In the genomic region with DNA sequence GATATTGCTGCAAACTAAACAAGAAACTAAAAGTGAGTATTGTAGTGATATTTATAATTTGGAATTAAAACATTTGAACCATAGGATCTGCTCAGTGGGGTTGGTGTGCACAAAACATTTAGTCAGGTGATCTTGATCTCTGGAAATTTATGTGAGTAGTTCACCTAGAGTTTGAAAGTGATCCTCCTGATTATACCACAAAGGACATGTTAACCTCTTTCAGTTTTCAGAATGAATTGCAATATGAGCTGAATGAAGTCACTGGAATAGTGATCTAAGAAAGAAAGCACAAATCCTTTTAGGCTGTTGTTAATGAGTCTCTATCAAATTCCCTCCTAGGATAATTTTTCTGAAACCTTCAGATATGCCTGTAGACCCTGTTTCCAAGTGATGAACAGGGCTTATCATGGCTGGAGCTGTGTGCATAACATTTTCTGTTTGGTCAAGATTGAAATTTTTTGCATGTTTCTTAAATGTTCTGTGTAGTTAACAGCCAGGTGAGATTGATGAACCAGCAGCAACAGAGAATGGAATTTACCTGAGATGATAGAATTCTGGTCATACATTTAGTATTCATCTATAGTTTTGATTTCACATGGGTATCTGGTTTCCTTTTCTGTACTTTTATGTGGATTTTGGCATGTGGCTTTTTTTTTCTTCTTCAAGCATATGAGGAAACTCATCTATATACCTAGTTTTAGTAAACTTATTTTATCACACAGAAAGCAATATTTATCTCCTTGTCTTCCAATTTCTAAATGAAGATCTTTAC, we compare ENCODE assay signal across 12 cellular contexts. TPM values are rescaled to one million over a fixed set of nuclear protein-coding genes. Genes with fewer than 3 reads are reported as not detected.
DNase-seq lines count a peak whose midpoint lies in the region; ATAC-seq and TF ChIP-seq lines count a peak whose summit lies in the region.
"Had no signal": no experiment of that assay in that cellular context is flagged by ENCODE, and none has a peak within 500 bp of the region (broad histone marks: within the 10 kb centered on the region; RNA-seq: fewer than 3 reads in every experiment).

No MANE protein-coding gene starts in this region.

- H3K18ac ChIP-seq in mesendoderm (ENCODE audit: low read length) = no peak overlapping the region

- peaks cover 42% of the 10 kb centered on the region for H3K4me1 ChIP-seq in CD8-positive, alpha-beta memory T cell (ENCODE audit: insufficient read depth, low read length)
- H3K4me1 ChIP-seq in MM.1S (ENCODE audit: low read length) = 0 out of 2 replicates have a peak, but pooled peaks cover 12% of the 10 kb centered on the region
- peaks cover 4% of the 10 kb centered on the region for H3K4me1 ChIP-seq in mesendoderm (ENCODE audit: control insufficient read depth, low read depth, low read length)
- H3K4me1 ChIP-seq in esophagus muscularis mucosa = peaks cover 0 to 8% (median 5%) of the 10 kb centered on the region in 4 donors
- H3K4me1 ChIP-seq: BLaER1, uterus had no signal

- DNase-seq in CD8-positive, alpha-beta memory T cell = peak in 1 of 5 donors; percentile 37
- DNase-seq in MM.1S (peak; percentile 34), mesendoderm (no peak), NCI-H226 (no peak), mucosa of gallbladder (ENCODE audit: low spot score) (no peak), esophagus muscularis mucosa (ENCODE audit: extremely low spot score) (no peak)
- DNase-seq: NCI-H1694 treated with DMSO at 0.1 percent for 48 hours; stimulated activated CD4-positive, alpha-beta T cell treated with anti-CD3 and anti-CD28 coated beads, Interleukin-1b, Interleukin-23, amount 100 ng/mL, for 48 hours; uterus had no signal

- no peaks in the 10 kb centered on the region for H3K36me3 ChIP-seq in CD8-positive, alpha-beta memory T cell (ENCODE audit: insufficient read depth, low read length)
- H3K36me3 ChIP-seq in MM.1S (replicated peaks; ENCODE audit: insufficient read depth, low read length) = no peaks in the 10 kb centered on the region
- H3K36me3 ChIP-seq in mesendoderm (ENCODE audit: control insufficient read depth, insufficient read depth, low read length) = no peaks in the 10 kb centered on the region
- no peaks in the 10 kb centered on the region for H3K36me3 ChIP-seq in esophagus muscularis mucosa
- H3K36me3 ChIP-seq: uterus had no signal

- H3K36me3 Mint-ChIP-seq in CD8-positive, alpha-beta memory T cell = peaks cover 9 to 76% (median 38%) of the 10 kb centered on the region in 3 donors

- H4K5ac ChIP-seq in mesendoderm (ENCODE audit: low read length) = no peak overlapping the region

- no peak for TF ChIP-seq POLR2A in esophagus muscularis mucosa (IDR thresholded peaks at IDR 0.05; ENCODE audit: low read depth)

- TF ChIP-seq EP300 in esophagus muscularis mucosa (IDR thresholded peaks at IDR 0.05) = no peak

- H3K27ac Mint-ChIP-seq in CD8-positive, alpha-beta memory T cell = peak overlapping the region in 7 of 8 donors; percentile 37 to 89 (median 69)

- H3K27me3 Mint-ChIP-seq in CD8-positive, alpha-beta memory T cell = peaks cover 0 to 1% of the 10 kb centered on the region in 2 donors

- peaks cover 9% of the 10 kb centered on the region; the same call in 1 of the 2 replicates for H3F3A ChIP-seq in MM.1S (ENCODE audit: insufficient read depth, low read length)

- no peaks in the 10 kb centered on the region for H3K9me2 ChIP-seq in MM.1S (replicated peaks; ENCODE audit: insufficient read depth, low read length)

- no peak overlapping the region for H3K9ac ChIP-seq in MM.1S (ENCODE audit: low read length)
- no peak overlapping the region for H3K9ac ChIP-seq in mesendoderm (ENCODE audit: low read length)
- H3K9ac ChIP-seq: BLaER1 had no signal

- no peak overlapping the region for H2AFZ ChIP-seq in MM.1S (ENCODE audit: low read length)

- H3K79me2 ChIP-seq in MM.1S (ENCODE audit: low read length) (no peaks in the 10 kb centered on the region), mesendoderm (ENCODE audit: control insufficient read depth, insufficient read depth, low read length) (no peaks in the 10 kb centered on the region)

- H3K4me3 Mint-ChIP-seq in CD8-positive, alpha-beta memory T cell = peak overlapping the region; percentile 0 to 62 (median 18)

- intact Hi-C loops in esophagus muscularis mucosa (cut with DNase I) = no loop called here

- H3K4me2 ChIP-seq in MM.1S (ENCODE audit: low read depth, low read length) (peak overlapping the region; percentile 29; the same call in 1 of the 2 replicates), mesendoderm (ENCODE audit: low read length) (no peak overlapping the region)
- H3K4me2 ChIP-seq: BLaER1 had no signal

- no peak overlapping the region for H3K56ac ChIP-seq in mesendoderm (ENCODE audit: low read length)

- no peaks in the 10 kb centered on the region for H4K20me1 ChIP-seq in MM.1S (ENCODE audit: insufficient read depth, low read length)
- H4K20me1 ChIP-seq: BLaER1 had no signal

- H2BK120ac ChIP-seq in mesendoderm (ENCODE audit: low read depth, low read length) = no peak overlapping the region

- no peak overlapping the region for H3K27ac ChIP-seq in CD8-positive, alpha-beta memory T cell (ENCODE audit: low read depth, low read length)
- H3K27ac ChIP-seq in MM.1S (ENCODE audit: low read length) = peak overlapping the region; percentile 42; the same call in 1 of the 2 replicates
- no peak overlapping the region for H3K27ac ChIP-seq in mesendoderm (ENCODE audit: low read depth, low read length)
- H3K27ac ChIP-seq in esophagus muscularis mucosa (replicated peaks in 1 of 4) = no peak overlapping the region
- H3K27ac ChIP-seq: BLaER1, uterus had no signal

- peak overlapping the region; percentile 3 for H3K4me3 ChIP-seq in CD8-positive, alpha-beta memory T cell (ENCODE audit: low read length)
- H3K4me3 ChIP-seq in MM.1S (ENCODE audit: low read length) = no peak overlapping the region
- H3K4me3 ChIP-seq in mesendoderm (ENCODE audit: low read length) = no peak overlapping the region
- H3K4me3 ChIP-seq in esophagus muscularis mucosa = no peak overlapping the region
- H3K4me3 ChIP-seq: BLaER1, uterus had no signal

- no peak overlapping the region for H2AK5ac ChIP-seq in mesendoderm (ENCODE audit: low read length)

- no peak for TF ChIP-seq CTCF in MM.1S (IDR thresholded peaks at IDR 0.05; ENCODE audit: low read length)
- TF ChIP-seq CTCF in esophagus muscularis mucosa (IDR thresholded peaks at IDR 0.05) = no peak

- H3K23ac ChIP-seq in mesendoderm (ENCODE audit: low read length) = no peak overlapping the region

- peaks cover 0 to 4% (median 1%) of the 10 kb centered on the region in 5 donors for H3K9me3 Mint-ChIP-seq in CD8-positive, alpha-beta memory T cell

- peak; percentile 87 for ATAC-seq in GM19035 (IDR thresholded peaks at IDR 0.05; ENCODE audit: unreplicated experiment)
- peak; percentile 95 for ATAC-seq in HG02798 (IDR thresholded peaks at IDR 0.05; ENCODE audit: poor library complexity, unreplicated experiment)

- no peak overlapping the region for H3K4ac ChIP-seq in mesendoderm (ENCODE audit: low read depth, low read length)

- POLR2A ChIA-PET in CD8-positive, alpha-beta memory T cell (lab: Charles Lee) = no interaction called here

- H2BK5ac ChIP-seq in mesendoderm (ENCODE audit: low read length) = no peak overlapping the region

- H3K4me1 Mint-ChIP-seq in CD8-positive, alpha-beta memory T cell = peaks cover 72 to 93% (median 91%) of the 10 kb centered on the region in 3 donors

- H2BK15ac ChIP-seq in mesendoderm (replicated peaks; ENCODE audit: low read depth) = no peak overlapping the region

- no peaks in the 10 kb centered on the region for H3K27me3 ChIP-seq in CD8-positive, alpha-beta memory T cell (ENCODE audit: insufficient read depth, low read length, poor library complexity, severe bottlenecking)
- H3K27me3 ChIP-seq in MM.1S (replicated peaks; ENCODE audit: insufficient read depth, low read length) (no peaks in the 10 kb centered on the region), mesendoderm (ENCODE audit: insufficient read depth, low read length, poor library complexity) (no peaks in the 10 kb centered on the region), esophagus muscularis mucosa (no peaks in the 10 kb centered on the region)
- H3K27me3 ChIP-seq: BLaER1, uterus had no signal

- CTCF ChIA-PET in CD8-positive, alpha-beta memory T cell (lab: Charles Lee) = interaction anchor here (1.3 to 1.6 kb wide), 2 partner anchors 12 to 69 kb away, joined by 3 read pairs; no protein-coding TSS in a partner anchor

- peaks cover 12% of the 10 kb centered on the region for H3K79me1 ChIP-seq in mesendoderm (ENCODE audit: low read length)

- no peak overlapping the region for H4K8ac ChIP-seq in mesendoderm (ENCODE audit: low read depth, low read length)

- no peaks in the 10 kb centered on the region for H3K9me3 ChIP-seq in CD8-positive, alpha-beta memory T cell (ENCODE audit: low read length)
- H3K9me3 ChIP-seq in MM.1S (replicated peaks; ENCODE audit: insufficient read depth, low read length) (no peaks in the 10 kb centered on the region), esophagus muscularis mucosa (no peaks in the 10 kb centered on the region)
- H3K9me3 ChIP-seq: uterus had no signal

RNA-seq across cellular contexts. Expression of gene CDC14A, which starts 25.5 kb away (rescaled TPM):
- 10 to 100 TPM; 25.4 to 27.9 TPM for total RNA-seq in CD8-positive, alpha-beta memory T cell
- polyA plus RNA-seq in CD8-positive, alpha-beta memory T cell = 36.4 TPM
- 9.7 TPM for polyA plus RNA-seq in mesendoderm (2013, experiment 1 of 2)
- 8.9 TPM for polyA plus RNA-seq in mesendoderm (2013, experiment 2 of 2)
- total RNA-seq in mucosa of gallbladder (7.1 TPM), esophagus muscularis mucosa (10 to 100 TPM in 1 of 4 donors, 1 to 10 TPM in 3; 6.6 to 12.2 (median 7.4) TPM)
